In genomic region chr9:115717711-115718173, GRCh38 we compare ENCODE assay signal across 17 cellular contexts.
DNase-seq lines count a peak whose midpoint lies in the region; ATAC-seq, FAIRE-seq and TF ChIP-seq lines count a peak whose summit lies in the region.
"Had no signal": no experiment of that assay in that cellular context is flagged by ENCODE, and none has a peak within 500 bp of the region (broad histone marks: within the 10 kb centered on the region; RNA-seq: fewer than 3 reads in every experiment).

No MANE protein-coding gene starts in this region.

- H2AFZ ChIP-seq in keratinocyte (ENCODE audit: control insufficient read depth, low read length) (no peak overlapping the region), hepatocyte (no peak overlapping the region)

- H3K9ac ChIP-seq in keratinocyte (ENCODE audit: control insufficient read depth, extremely low read depth, insufficient read depth, low read length), result no peak overlapping the region

- no peaks in the 10 kb centered on the region for H4K20me1 ChIP-seq in keratinocyte (ENCODE audit: control insufficient read depth, extremely low read depth, insufficient read depth, low read length)
- H4K20me1 ChIP-seq in hepatocyte (ENCODE audit: insufficient read depth, poor library complexity, severe bottlenecking), result no peaks in the 10 kb centered on the region

- TF ChIP-seq CTCF in keratinocyte (optimal IDR thresholded peaks at IDR 0.05 in 1 of 3, IDR thresholded peaks at IDR 0.05 in 1 of 3, conservative IDR thresholded peaks at IDR 0.05 in 1 of 3; ENCODE audit: extremely low read depth in 1 of 3, insufficient read depth in 2 of 3, low read length in 3 of 3), result no peak
- TF ChIP-seq CTCF in hepatocyte (IDR thresholded peaks at IDR 0.05; ENCODE audit: poor library complexity), result no peak
- no peak for TF ChIP-seq CTCF in tibial nerve (IDR thresholded peaks at IDR 0.05)

- H3K27me3 ChIP-seq in keratinocyte (ENCODE audit: control insufficient read depth, extremely low read depth, insufficient read depth, low read length), result no peaks in the 10 kb centered on the region
- H3K27me3 ChIP-seq in hepatocyte, result no peaks in the 10 kb centered on the region
- H3K27me3 ChIP-seq in tibial nerve, result no peaks in the 10 kb centered on the region

- H3K79me2 ChIP-seq in keratinocyte (ENCODE audit: control insufficient read depth, insufficient read depth, low read length) (no peaks in the 10 kb centered on the region), hepatocyte (no peaks in the 10 kb centered on the region)

- TF ChIP-seq EP300 in tibial nerve (IDR thresholded peaks at IDR 0.05), result no peak

- WGBS in hepatocyte (ENCODE audit: low lambda C conversion rate, missing lambda C conversion rate), result 85% methylated on average over 1 of the region's 1 CpG
- WGBS in tibial nerve, 2 donors, result 64 to 82% methylated on average over 1 of the region's 1 CpG

- peak; percentile 77 for FAIRE-seq in keratinocyte (lab: Jason Lieb, UNC)
- FAIRE-seq: A204.1, colon had no signal

- H3K9me1 ChIP-seq in keratinocyte (ENCODE audit: control insufficient read depth, extremely low read depth, insufficient read depth, low read length), result no peaks in the 10 kb centered on the region

- no peaks in the 10 kb centered on the region for H3K36me3 ChIP-seq in keratinocyte (ENCODE audit: control insufficient read depth in 2 of 2, extremely low read depth in 1 of 2, insufficient read depth in 2 of 2, low read length in 2 of 2)
- no peaks in the 10 kb centered on the region for H3K36me3 ChIP-seq in hepatocyte (replicated peaks; ENCODE audit: insufficient read depth, low read depth)
- no peaks in the 10 kb centered on the region for H3K36me3 ChIP-seq in tibial nerve

- DNase-seq in A172 (ENCODE audit: low spot score) (peak; percentile 89), H4 (ENCODE audit: low spot score) (peak; percentile 5), amniotic epithelial cell (ENCODE audit: low read depth) (peak; percentile 48), keratinocyte (ENCODE audit: low read depth, low spot score) (no peak), hepatocyte (ENCODE audit: low spot score) (no peak), tibial nerve (ENCODE audit: low spot score in 2 of 2) (no peak)
- DNase-seq: activated CD4-positive, alpha-beta T cell treated with anti-CD3 and anti-CD28 coated beads, Interleukin-2, amount 10 ng/mL, durations not matched to agents 7 days and 5 days; activated naive CD8-positive, alpha-beta T cell treated with anti-CD3 and anti-CD28 coated beads, Interleukin-2, amount 50 U/mL, for 24 hours; activated T-cell treated with anti-CD3 and anti-CD28 coated beads, Interleukin-2, amount 50 U/mL, for 24 hours; naive B cell; NCI-H2171 treated with DMSO at 0.1 percent for 48 hours; NK-92 treated with Interleukin-12 subunit alpha and Interleukin-12 subunit beta, amount 100 ng/mL, for 24 hours; T-helper 2 cell had no signal

- TF ChIP-seq POLR2A in tibial nerve (IDR thresholded peaks at IDR 0.05), result no peak

- H3K4me1 ChIP-seq in keratinocyte (ENCODE audit: control insufficient read depth, extremely low read depth, insufficient read depth, low read length) (peaks cover under 1% of the 10 kb centered on the region), hepatocyte (ENCODE audit: insufficient read depth) (peaks cover under 1% of the 10 kb centered on the region), tibial nerve (no peaks in the 10 kb centered on the region)

- H3K4me2 ChIP-seq in keratinocyte (ENCODE audit: control insufficient read depth, extremely low read depth, insufficient read depth, low read depth, low read length) (no peak overlapping the region), hepatocyte (no peak overlapping the region)

- H3K27ac ChIP-seq in keratinocyte (ENCODE audit: control insufficient read depth, insufficient read depth, low read length), result no peak overlapping the region
- no peak overlapping the region for H3K27ac ChIP-seq in hepatocyte
- H3K27ac ChIP-seq in tibial nerve, result no peak overlapping the region

- H3K9me2 ChIP-seq in hepatocyte (replicated peaks; ENCODE audit: insufficient read depth), result no peaks in the 10 kb centered on the region

- no peak overlapping the region for H3K4me3 ChIP-seq in keratinocyte (ENCODE audit: control insufficient read depth in 2 of 3, extremely low read depth in 1 of 3, insufficient read depth in 2 of 3, low read depth in 1 of 3, low read length in 3 of 3)
- H3K4me3 ChIP-seq in hepatocyte, result no peak overlapping the region
- no peak overlapping the region for H3K4me3 ChIP-seq in tibial nerve

- H3K9me3 ChIP-seq in keratinocyte (ENCODE audit: control insufficient read depth, low read depth, low read length), result no peaks in the 10 kb centered on the region
- H3K9me3 ChIP-seq in hepatocyte (ENCODE audit: low read depth), result no peaks in the 10 kb centered on the region
- H3K9me3 ChIP-seq in tibial nerve, result no peaks in the 10 kb centered on the region

- dilution Hi-C loops in keratinocyte (cut with MboI; ENCODE audit: extremely low pct_ligation_motif_present, low sequenced_read_pairs), result no loop called here

- ATAC-seq in GM18511 (IDR thresholded peaks at IDR 0.05; ENCODE audit: unreplicated experiment), result no peak
- no peak for ATAC-seq in HG03378 (IDR thresholded peaks at IDR 0.05; ENCODE audit: unreplicated experiment)
- ATAC-seq: activated naive CD8-positive, alpha-beta T cell treated with anti-CD3 and anti-CD28 coated beads, Interleukin-2, amount 50 U/mL, for 24 hours had no signal

Comparison
In these comparisons a context has a peak if more than half of its experiments do, and no peak if none do; other contexts are left out.
1. DNase-seq: peak in A172 (single experiment), H4 (single experiment) and amniotic epithelial cell (single experiment); none in keratinocyte (single experiment), hepatocyte (single experiment) and tibial nerve (0 of 2).